16 cellular contexts compared by ENCODE assay signal in the genomic region with DNA sequence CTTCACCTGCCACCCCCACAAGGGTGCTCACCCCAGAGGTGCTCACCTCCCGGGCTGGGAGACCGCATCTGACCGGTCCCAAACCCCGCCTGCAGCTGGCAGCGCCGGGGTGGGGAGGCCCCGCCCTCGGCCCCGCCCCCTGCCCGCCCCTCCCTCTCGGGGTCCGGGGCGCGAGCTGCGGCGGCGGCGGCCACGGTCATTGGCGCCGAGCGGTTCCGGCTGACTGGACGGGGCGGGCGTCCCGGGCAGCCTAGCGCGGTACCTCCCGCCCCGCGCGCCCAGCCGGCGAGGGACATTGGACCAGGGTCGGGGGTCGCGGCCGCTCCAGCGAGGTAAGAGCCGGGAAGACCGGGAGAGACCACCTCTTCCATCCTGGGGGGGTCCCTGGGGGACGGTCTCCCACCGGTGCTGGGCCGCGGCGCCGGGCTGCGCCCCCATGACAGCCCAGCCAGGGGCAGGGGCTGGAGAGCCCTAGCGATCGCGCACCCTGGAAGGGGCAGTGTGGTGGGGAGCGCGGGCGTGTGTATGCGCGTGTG. TPM values are rescaled to one million over a fixed set of nuclear protein-coding genes. Genes with fewer than 3 reads are reported as not detected.
A peak's percentile ranks its signal among the peaks of the same experiment; 100 is the strongest.
DNase-seq lines count a peak whose midpoint lies in the region; ATAC-seq, FAIRE-seq and TF ChIP-seq lines count a peak whose summit lies in the region.
"Had no signal": no experiment of that assay in that cellular context is flagged by ENCODE, and none has a peak within 500 bp of the region (broad histone marks: within the 10 kb centered on the region; RNA-seq: fewer than 3 reads in every experiment).

A gene with protein sequence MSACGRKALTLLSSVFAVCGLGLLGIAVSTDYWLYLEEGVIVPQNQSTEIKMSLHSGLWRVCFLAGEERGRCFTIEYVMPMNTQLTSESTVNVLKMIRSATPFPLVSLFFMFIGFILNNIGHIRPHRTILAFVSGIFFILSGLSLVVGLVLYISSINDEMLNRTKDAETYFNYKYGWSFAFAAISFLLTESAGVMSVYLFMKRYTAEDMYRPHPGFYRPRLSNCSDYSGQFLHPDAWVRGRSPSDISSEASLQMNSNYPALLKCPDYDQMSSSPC (plus strand): TSS at position 199 of the 536 bp plus-strand sequence. CDS start 42,216 bp downstream, outside the sequence.

- ATAC-seq in T-helper 17 cell, result no peak

- H3K9me3 ChIP-seq in HUES64 (ENCODE audit: insufficient read depth, low read depth, low read length) (no peaks in the 10 kb centered on the region), neural progenitor cell (ENCODE audit: low read depth) (no peaks in the 10 kb centered on the region), T-helper 17 cell (ENCODE audit: control insufficient read depth, low read length, poor library complexity, severe bottlenecking) (no peaks in the 10 kb centered on the region)
- H3K9me3 ChIP-seq: transverse colon had no signal

- peaks cover 7% of the 10 kb centered on the region for H3F3A ChIP-seq in neural progenitor cell (ENCODE audit: low read depth)

- H3K4me3 ChIP-seq in HUES64 (ENCODE audit: low read length) (peak within 1 kb of the TSS; percentile 60), neural progenitor cell (peak within 1 kb of the TSS; percentile 40)
- H3K4me3 ChIP-seq: GM23248, transverse colon had no signal

- H3K27ac ChIP-seq in HUES64 (ENCODE audit: low read depth, low read length), result no peak within 1 kb of the TSS
- H3K27ac ChIP-seq in neural progenitor cell, result no peak within 1 kb of the TSS
- H3K27ac ChIP-seq: GM23248, transverse colon had no signal

- H3K27me3 ChIP-seq in HUES64 (ENCODE audit: insufficient read depth, low read length) (peaks cover 47% of the 10 kb centered on the region), neural progenitor cell (peaks cover 55% of the 10 kb centered on the region)

- peak within 1 kb of the TSS; percentile 74 for H3K4me2 ChIP-seq in neural progenitor cell

- H3K27me3 Mint-ChIP-seq in brain, result peaks cover 28% of the 10 kb centered on the region
- peaks cover 45% of the 10 kb centered on the region for H3K27me3 Mint-ChIP-seq in neural progenitor cell (ENCODE audit: insufficient read depth, low read depth)
- peaks cover 80% of the 10 kb centered on the region for H3K27me3 Mint-ChIP-seq in T-helper 17 cell

- peaks cover 0 to 4% (median 0%) of the 10 kb centered on the region in 5 experiments for H3K9me3 Mint-ChIP-seq in brain
- no peaks in the 10 kb centered on the region for H3K9me3 Mint-ChIP-seq in neural progenitor cell
- H3K9me3 Mint-ChIP-seq: immature natural killer cell; natural killer cell treated with Interleukin-12 subunit alpha and Interleukin-12 subunit beta and Interleukin-15 and Interleukin-18, amount 100 ng/mL, for 72 hours had no signal

- H3K4me1 ChIP-seq in HUES64 (ENCODE audit: insufficient read depth, low read length) (peaks cover 9% of the 10 kb centered on the region), neural progenitor cell (peaks cover 10% of the 10 kb centered on the region)
- H3K4me1 ChIP-seq: transverse colon had no signal

- peak within 1 kb of the TSS in 1 of 5 experiments; percentile 90 for H3K27ac Mint-ChIP-seq in brain
- H3K27ac Mint-ChIP-seq in neural progenitor cell, result no peak within 1 kb of the TSS
- H3K27ac Mint-ChIP-seq in T-helper 17 cell, result no peak within 1 kb of the TSS
- H3K27ac Mint-ChIP-seq: immature natural killer cell; natural killer cell treated with Interleukin-12 subunit alpha and Interleukin-12 subunit beta and Interleukin-15 and Interleukin-18, amount 100 ng/mL, for 72 hours had no signal

- FAIRE-seq in D721Med (lab: Jason Lieb, UNC), result no peak
- FAIRE-seq: endometrium had no signal

- peak; percentile 77 for DNase-seq in D721Med (ENCODE audit: insufficient read length, low spot score)
- peak; percentile 45 for DNase-seq in neural progenitor cell (ENCODE audit: low spot score)
- no peak for DNase-seq in SKM-1 (lab: John Stamatoyannopoulos, UW; ENCODE audit: unreplicated experiment)
- no peak for DNase-seq in NCI-H1048 (lab: John Stamatoyannopoulos, UW)
- no peak for DNase-seq in NCI-H2081 treated with DMSO at 0.1 percent for 48 hours (lab: John Stamatoyannopoulos, UW)
- no peak for DNase-seq in T-helper 17 cell
- DNase-seq: activated CD4-positive, alpha-beta T cell treated with anti-CD3 and anti-CD28 coated beads, Interleukin-2, amount 50 U/mL, for 48 hours; EL; GM23248; immature natural killer cell; Right ventricle myocardium superior; transverse colon had no signal

- H2AFZ ChIP-seq in neural progenitor cell (replicated peaks), result no peak within 1 kb of the TSS
- H2AFZ ChIP-seq: GM23248 had no signal

- TF ChIP-seq CTCF in D721Med (IDR thresholded peaks at IDR 0.05; ENCODE audit: insufficient read depth, missing control alignments), result no peak
- no peak for TF ChIP-seq CTCF in brain (conservative IDR thresholded peaks at IDR 0.05)
- TF ChIP-seq CTCF in neural progenitor cell (IDR thresholded peaks at IDR 0.05), result no peak

- H3K36me3 ChIP-seq in HUES64 (ENCODE audit: insufficient read depth, low read length) (no peaks in the 10 kb centered on the region), neural progenitor cell (no peaks in the 10 kb centered on the region)
- H3K36me3 ChIP-seq: transverse colon had no signal

- WGBS in HUES64, result 8% methylated on average over 57 of the region's 57 CpGs

- H3K4me3 Mint-ChIP-seq in brain (peak within 1 kb of the TSS; percentile 69 to 75 (median 72)), neural progenitor cell (peak within 1 kb of the TSS; percentile 75), T-helper 17 cell (no peak within 1 kb of the TSS)
- H3K4me3 Mint-ChIP-seq: immature natural killer cell; natural killer cell treated with Interleukin-12 subunit alpha and Interleukin-12 subunit beta and Interleukin-15 and Interleukin-18, amount 100 ng/mL, for 72 hours had no signal

- no peaks in the 10 kb centered on the region for H3K79me2 ChIP-seq in neural progenitor cell (ENCODE audit: low read depth)

- no peaks in the 10 kb centered on the region for H3K36me3 Mint-ChIP-seq in brain
- H3K36me3 Mint-ChIP-seq in neural progenitor cell, result no peaks in the 10 kb centered on the region
- H3K36me3 Mint-ChIP-seq in T-helper 17 cell (ENCODE audit: low read depth), result peaks cover 5% of the 10 kb centered on the region
- H3K36me3 Mint-ChIP-seq: natural killer cell treated with Interleukin-12 subunit alpha and Interleukin-12 subunit beta and Interleukin-15 and Interleukin-18, amount 100 ng/mL, for 72 hours had no signal

- H3K9ac ChIP-seq in HUES64 (ENCODE audit: low read depth, low read length) (peak within 1 kb of the TSS; percentile 32; the same call in 1 of the 2 replicates), neural progenitor cell (no peak within 1 kb of the TSS)
- H3K9ac ChIP-seq: GM23248 had no signal

- peaks cover 49% of the 10 kb centered on the region for H3K4me1 Mint-ChIP-seq in brain
- peaks cover 35% of the 10 kb centered on the region for H3K4me1 Mint-ChIP-seq in neural progenitor cell
- peaks cover 4% of the 10 kb centered on the region for H3K4me1 Mint-ChIP-seq in T-helper 17 cell

- peaks cover 28% of the 10 kb centered on the region for H4K20me1 ChIP-seq in neural progenitor cell (ENCODE audit: low read depth)

RNA-seq across cellular contexts. Expression of the gene that starts here (rescaled TPM):
- 0.30 TPM for polyA plus RNA-seq in HUES64 (2013, experiment 1 of 2)
- polyA plus RNA-seq in HUES64 (2013, experiment 2 of 2), result 0.89 TPM
- polyA plus RNA-seq in brain (ENCODE audit: insufficient read depth, low read depth, low replicate concordance), result 2.2 TPM
- not detected in 2 replicates for total RNA-seq in neural progenitor cell (ENCODE audit: low replicate concordance)
- total RNA-seq in T-helper 17 cell, result not detected
- total RNA-seq: GM23248; natural killer cell treated with Interleukin-12 subunit alpha and Interleukin-12 subunit beta and Interleukin-15 and Interleukin-18, amount 100 ng/mL, for 72 hours; Right ventricle myocardium superior had no signal
- polyA plus RNA-seq: GM23248, immature natural killer cell had no signal

Comparison
In these comparisons a context has a peak if more than half of its experiments do, and no peak if none do; other contexts are left out.
1. Peak in DNase-seq, H3K4me3 ChIP-seq and H3K4me2 ChIP-seq in neural progenitor cell; RNA of the gene not detected or under 1 TPM.